ENCODE assay signal across 8 cellular contexts in the genomic region with DNA sequence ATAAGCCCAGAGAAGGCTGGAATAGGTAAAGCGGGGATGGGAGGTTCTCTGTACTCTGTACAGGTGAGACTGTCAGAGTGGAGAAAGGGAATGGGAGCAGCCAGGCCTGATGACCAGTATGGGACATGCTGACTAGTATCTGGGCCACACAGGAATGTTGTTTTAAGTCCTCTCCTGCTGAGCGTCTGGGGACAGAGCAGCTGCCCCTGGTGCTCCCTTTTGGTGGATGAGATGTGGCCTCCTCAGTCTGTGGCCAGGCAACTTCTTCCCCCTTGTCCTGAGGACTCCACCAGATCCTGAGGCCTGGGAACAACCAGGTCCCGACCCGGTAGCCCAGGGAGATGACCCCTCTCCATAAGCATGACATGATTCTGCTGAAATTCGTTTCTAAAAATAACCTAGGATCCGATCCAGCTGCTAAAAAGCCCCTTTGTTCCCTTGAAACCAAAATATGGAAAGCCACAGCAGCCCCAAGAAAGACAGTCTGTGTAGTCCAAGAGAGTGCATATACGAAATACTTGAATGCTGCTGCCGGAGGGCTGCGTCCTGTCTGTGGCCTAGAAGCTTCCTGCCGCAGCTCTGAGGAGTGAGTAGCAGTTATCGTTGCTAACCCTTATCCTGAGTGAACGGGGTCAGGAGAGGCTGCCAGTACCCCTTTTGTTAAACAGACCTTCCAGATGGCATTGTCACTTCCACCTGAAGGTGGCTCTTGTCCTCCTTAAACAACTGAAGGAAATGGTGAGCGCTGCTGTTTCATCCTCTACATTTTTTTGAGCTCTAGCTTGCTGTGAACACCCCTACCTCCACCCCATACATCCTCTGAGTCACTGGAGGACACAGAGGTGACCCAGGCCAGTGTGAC. TPM values are rescaled to one million over a fixed set of nuclear protein-coding genes. Genes with fewer than 3 reads are reported as not detected.
DNase-seq lines count a peak whose midpoint lies in the region; ATAC-seq, FAIRE-seq and TF ChIP-seq lines count a peak whose summit lies in the region.

No MANE protein-coding gene starts in this region.

- peaks cover 3% of the 10 kb centered on the region for H3K79me1 ChIP-seq in trophoblast cell (ENCODE audit: low read length)

- no CpG with 5 or more reads among the region's 13 CpGs for WGBS in trophoblast cell (ENCODE audit: extremely low coverage, insufficient coverage, insufficient read length)

- no peak overlapping the region for H3K4me3 ChIP-seq in trophoblast cell (ENCODE audit: low read depth, low read length)

- H3K27me3 Mint-ChIP-seq in activated T-helper 17 cell treated with anti-CD3 and anti-CD28 coated beads, Interleukin-2, amount 50 U/mL, for 72 hours, result no peaks in the 10 kb centered on the region
- no peaks in the 10 kb centered on the region for H3K27me3 Mint-ChIP-seq in type B pancreatic cell

- peaks cover 49 to 57% of the 10 kb centered on the region in 2 experiments for H3K4me1 ChIP-seq in trophoblast cell (ENCODE audit: control insufficient read depth in 1 of 2, insufficient read depth in 2 of 2, low read length in 2 of 2)

- no peaks in the 10 kb centered on the region for H3K27me3 ChIP-seq in trophoblast cell (ENCODE audit: insufficient read depth, low read length)

- H4K8ac ChIP-seq in trophoblast cell (ENCODE audit: low read depth, low read length), result no peak overlapping the region

- peaks cover 35 to 45% of the 10 kb centered on the region in 2 experiments for H3K36me3 ChIP-seq in trophoblast cell (ENCODE audit: control insufficient read depth in 1 of 2, insufficient read depth in 2 of 2, low read length in 2 of 2)

- peak overlapping the region; percentile 88 for H3K4me3 Mint-ChIP-seq in activated T-helper 17 cell treated with anti-CD3 and anti-CD28 coated beads, Interleukin-2, amount 50 U/mL, for 72 hours
- H3K4me3 Mint-ChIP-seq in type B pancreatic cell, result no peak overlapping the region

- no peak overlapping the region for H4K91ac ChIP-seq in trophoblast cell (ENCODE audit: low read depth, low read length)

- H4K12ac ChIP-seq in trophoblast cell (ENCODE audit: low read depth, low read length), result no peak overlapping the region

- no peak overlapping the region for H2BK120ac ChIP-seq in trophoblast cell (ENCODE audit: insufficient read depth, low read length, poor library complexity)

- peak overlapping the region; percentile 99 for H3K27ac Mint-ChIP-seq in activated T-helper 17 cell treated with anti-CD3 and anti-CD28 coated beads, Interleukin-2, amount 50 U/mL, for 72 hours
- H3K27ac Mint-ChIP-seq in type B pancreatic cell, result peak overlapping the region; percentile 90

- H3K27ac ChIP-seq in trophoblast cell (ENCODE audit: low read depth, low read length), result peak overlapping the region; percentile 42

- H2AK5ac ChIP-seq in trophoblast cell (ENCODE audit: low read length), result no peak overlapping the region

- H3K4me2 ChIP-seq in trophoblast cell (ENCODE audit: low read length), result no peak overlapping the region

- FAIRE-seq in RCC 7860 (lab: Jason Lieb, UNC), result peak; percentile 95

- H2BK12ac ChIP-seq in trophoblast cell (ENCODE audit: low read length), result no peak overlapping the region

- no peaks in the 10 kb centered on the region for H3K9me3 ChIP-seq in trophoblast cell (ENCODE audit: insufficient read depth, low read depth, low read length)

- no peak overlapping the region for H3K14ac ChIP-seq in trophoblast cell (ENCODE audit: low read length)

- H2BK5ac ChIP-seq in trophoblast cell (ENCODE audit: low read depth, low read length, poor library complexity), result peak overlapping the region; percentile 5

- peak overlapping the region; percentile 25 for H3K4ac ChIP-seq in trophoblast cell (ENCODE audit: low read depth, low read length)

- ATAC-seq in Right ventricle myocardium inferior, result peak; percentile 22
- ATAC-seq in activated T-helper 17 cell treated with anti-CD3 and anti-CD28 coated beads, Interleukin-2, amount 50 U/mL, for 72 hours (replicated peaks), result peak; percentile 85
- ATAC-seq in HG03571 (IDR thresholded peaks at IDR 0.05; ENCODE audit: unreplicated experiment), result no peak

- H3K36me3 Mint-ChIP-seq in activated T-helper 17 cell treated with anti-CD3 and anti-CD28 coated beads, Interleukin-2, amount 50 U/mL, for 72 hours (ENCODE audit: low read depth), result peaks cover 46% of the 10 kb centered on the region
- H3K36me3 Mint-ChIP-seq in type B pancreatic cell, result peaks cover 21% of the 10 kb centered on the region

- H2AFZ ChIP-seq in trophoblast cell (ENCODE audit: insufficient read depth, low read length, poor library complexity), result no peak overlapping the region

- H3K23ac ChIP-seq in trophoblast cell (ENCODE audit: low read length), result no peak overlapping the region

- no peak overlapping the region for H3K9ac ChIP-seq in trophoblast cell (ENCODE audit: low read length)

- peaks cover 53% of the 10 kb centered on the region for H3K4me1 Mint-ChIP-seq in activated T-helper 17 cell treated with anti-CD3 and anti-CD28 coated beads, Interleukin-2, amount 50 U/mL, for 72 hours
- H3K4me1 Mint-ChIP-seq in type B pancreatic cell (ENCODE audit: unreplicated experiment), result peaks cover 64% of the 10 kb centered on the region

- intact Hi-C loops in Right ventricle myocardium inferior (cut with DNase I), result loop anchor here (2.0 kb wide), 1 partner anchor 45 kb away; no protein-coding TSS in a partner anchor
- intact Hi-C loops in cardiac septum (cut with DNase I), result loop anchor here (2.0 kb wide), 2 partner anchors 19 to 47 kb away; partner anchors contain the start of gene ATP2B4

- H3K9me3 Mint-ChIP-seq in activated T-helper 17 cell treated with anti-CD3 and anti-CD28 coated beads, Interleukin-2, amount 50 U/mL, for 72 hours, result no peaks in the 10 kb centered on the region
- H3K9me3 Mint-ChIP-seq in type B pancreatic cell, result peaks cover 2% of the 10 kb centered on the region

- peak overlapping the region; percentile 16 for H3K18ac ChIP-seq in trophoblast cell (ENCODE audit: low read length)

- H3K79me2 ChIP-seq in trophoblast cell (ENCODE audit: control insufficient read depth, insufficient read depth, low read length, poor library complexity), result peaks cover 22% of the 10 kb centered on the region

- DNase-seq in Right ventricle myocardium inferior (ENCODE audit: missing footprints) (no peak), cardiac septum (ENCODE audit: low spot score) (no peak), RCC 7860 (ENCODE audit: low spot score) (peak; percentile 96), fibroblast of the conjunctiva (ENCODE audit: low read depth) (peak; percentile 75), trophoblast cell (peak; percentile 88 to 93), type B pancreatic cell (ENCODE audit: extremely low spot score, unreplicated experiment) (no peak)

- TF ChIP-seq CTCF in type B pancreatic cell (conservative IDR thresholded peaks at IDR 0.05), result peak; percentile 43

RNA-seq across cellular contexts. Expression of gene ATP2B4, which starts 47.1 kb away (rescaled TPM):
- total RNA-seq in Right ventricle myocardium inferior (87.1 TPM), cardiac septum (227 TPM), type B pancreatic cell (ENCODE audit: low replicate concordance) (89.6 and 91.6 TPM in 2 replicates)
- 100 to 1,000 TPM; 101 TPM for total RNA-seq in activated T-helper 17 cell treated with anti-CD3 and anti-CD28 coated beads, Interleukin-2, amount 50 U/mL, for 72 hours
- polyA plus RNA-seq in trophoblast cell (2013), result 278 and 279 TPM in 2 replicates

Comparison
In these comparisons a context has a peak if more than half of its experiments do, and no peak if none do; other contexts are left out.
1. DNase-seq: peak in RCC 7860 (single experiment), fibroblast of the conjunctiva (single experiment) and trophoblast cell (2 of 2); none in Right ventricle myocardium inferior (single experiment), cardiac septum (single experiment) and type B pancreatic cell (single experiment).